ENCODE assay signal across 13 cellular contexts in genomic region chr9:127985011-127985410, GRCh38. TPM values are rescaled to one million over a fixed set of nuclear protein-coding genes. Genes with fewer than 3 reads are reported as not detected.
"Had no signal": no experiment of that assay in that cellular context is flagged by ENCODE, and none has a peak within 500 bp of the region (broad histone marks: within the 10 kb centered on the region; RNA-seq: fewer than 3 reads in every experiment).

No MANE protein-coding gene starts in this region.

- DNase-seq: activated CD8-positive, alpha-beta memory T cell treated with anti-CD3 and anti-CD28 coated beads, Interleukin-2, amount 10 ng/mL, durations not matched to agents 7 days and 5 days; activated gamma-delta T cell treated with Interleukin-2 at 50 U/mL for 16 hours; activated T-cell treated with anti-CD3 and anti-CD28 coated beads, Interleukin-2, amount 50 U/mL, for 4 hours; caudate nucleus; effector CD8-positive, alpha-beta T cell; heart right ventricle; kidney; left ventricle myocardium superior had no signal

- H3K9me3 Mint-ChIP-seq: activated T-cell treated with anti-CD3 and anti-CD28 coated beads, Interleukin-2, amount 50 U/mL, for 4 hours had no signal

- H3K27ac Mint-ChIP-seq: activated CD8-positive, alpha-beta memory T cell treated with anti-CD3 and anti-CD28 coated beads, Interleukin-2, amount 10 ng/mL, durations not matched to agents 7 days and 5 days had no signal

- H3K27me3 Mint-ChIP-seq: activated CD8-positive, alpha-beta memory T cell treated with anti-CD3 and anti-CD28 coated beads, Interleukin-2, amount 10 ng/mL, durations not matched to agents 7 days and 5 days had no signal

- H3K27ac ChIP-seq: coronary artery, right atrium auricular region, skin epidermis, tibial nerve had no signal

- H3K4me3 Mint-ChIP-seq: activated CD8-positive, alpha-beta memory T cell treated with anti-CD3 and anti-CD28 coated beads, Interleukin-2, amount 10 ng/mL, durations not matched to agents 7 days and 5 days; activated T-cell treated with anti-CD3 and anti-CD28 coated beads, Interleukin-2, amount 50 U/mL, for 4 hours had no signal

- H3K36me3 ChIP-seq: heart right ventricle, right atrium auricular region, tibial nerve had no signal

- H3K36me3 Mint-ChIP-seq: activated CD8-positive, alpha-beta memory T cell treated with anti-CD3 and anti-CD28 coated beads, Interleukin-2, amount 10 ng/mL, durations not matched to agents 7 days and 5 days had no signal

- H3K9me3 ChIP-seq: heart right ventricle, right atrium auricular region, tibial nerve had no signal

- H3K27me3 ChIP-seq: right atrium auricular region, tibial nerve had no signal

- H3K4me3 ChIP-seq: coronary artery, heart right ventricle, right atrium auricular region, skin epidermis, tibial nerve had no signal

- ATAC-seq: activated CD4-positive, CD25-positive, alpha-beta regulatory T cell treated with anti-CD3 and anti-CD28 coated beads, Interleukin-2, amount 50 U/mL, for 24 hours; activated CD8-positive, alpha-beta memory T cell treated with anti-CD3 and anti-CD28 coated beads, Interleukin-2, amount 10 ng/mL, durations not matched to agents 7 days and 5 days; activated T-cell treated with anti-CD3 and anti-CD28 coated beads, Interleukin-2, amount 50 U/mL, for 4 hours; heart right ventricle; left ventricle myocardium superior had no signal

RNA-seq across cellular contexts. Expression of gene PIP5KL1, which starts 54.4 kb away (rescaled TPM):
- total RNA-seq: left ventricle myocardium superior had no signal
